16 cellular contexts compared by ENCODE assay signal in genomic region chr2:241901018-241901380, GRCh38. TPM values are rescaled to one million over a fixed set of nuclear protein-coding genes. Genes with fewer than 3 reads are reported as not detected.
DNase-seq lines count a peak whose midpoint lies in the region; ATAC-seq and TF ChIP-seq lines count a peak whose summit lies in the region.
"Had no signal": no experiment of that assay in that cellular context is flagged by ENCODE, and none has a peak within 500 bp of the region (broad histone marks: within the 10 kb centered on the region; RNA-seq: fewer than 3 reads in every experiment).

No MANE protein-coding gene starts in this region.

- intact Hi-C loops in thyroid gland (cut with DNase I), result no loop called here

- no peak for DNase-seq in activated naive CD8-positive, alpha-beta T cell treated with anti-CD3 and anti-CD28 coated beads, Interleukin-2, amount 50 U/mL, for 24 hours
- DNase-seq in coronary artery (ENCODE audit: low spot score) (peak; percentile 47), mesenchymal stem cell (no peak), thyroid gland (no peak), activated gamma-delta T cell treated with Interleukin-2 at 50 U/mL for 16 hours (no peak)
- DNase-seq in stimulated activated CD4-positive, alpha-beta T cell treated with anti-CD3 and anti-CD28 coated beads, Interleukin-1b, Interleukin-23, amount 100 ng/mL, for 48 hours, result no peak
- DNase-seq in naive thymus-derived CD8-positive, alpha-beta T cell, result no peak
- DNase-seq: activated T-cell treated with anti-CD3 and anti-CD28 coated beads, Interleukin-2, amount 50 U/mL, for 24 hours; CD4-positive, alpha-beta memory T cell; DND-41; NCI-H82 had no signal

- no peaks in the 10 kb centered on the region for H3K79me1 ChIP-seq in mesenchymal stem cell (replicated peaks; ENCODE audit: low read length, poor library complexity, severe bottlenecking)

- no peak overlapping the region for H2BK120ac ChIP-seq in mesenchymal stem cell (ENCODE audit: low read depth, low read length)

- H2AK5ac ChIP-seq in mesenchymal stem cell (ENCODE audit: low read length, severe bottlenecking), result no peak overlapping the region

- peaks cover 3% of the 10 kb centered on the region for H3K36me3 Mint-ChIP-seq in activated naive CD8-positive, alpha-beta T cell
- H3K36me3 Mint-ChIP-seq in activated naive CD8-positive, alpha-beta T cell treated with anti-CD3 and anti-CD28 coated beads, Interleukin-2, amount 50 U/mL, for 24 hours (ENCODE audit: low read depth), result peaks cover 7% of the 10 kb centered on the region
- peaks cover 0 to 14% (median 0%) of the 10 kb centered on the region in 3 donors for H3K36me3 Mint-ChIP-seq in naive thymus-derived CD8-positive, alpha-beta T cell

- no peak overlapping the region for H3K9ac ChIP-seq in mesenchymal stem cell (ENCODE audit: low read length)

- H3K4me2 ChIP-seq in mesenchymal stem cell (ENCODE audit: low read length, poor library complexity, severe bottlenecking), result no peak overlapping the region

- H3K27me3 ChIP-seq in mesenchymal stem cell (ENCODE audit: control insufficient read depth in 1 of 2, insufficient read depth in 1 of 2, low read length in 2 of 2), result peaks cover 31 to 34% of the 10 kb centered on the region in 2 experiments
- no peaks in the 10 kb centered on the region for H3K27me3 ChIP-seq in thyroid gland

- H3K9me3 Mint-ChIP-seq in activated naive CD8-positive, alpha-beta T cell (ENCODE audit: low read depth), result no peaks in the 10 kb centered on the region
- H3K9me3 Mint-ChIP-seq in activated naive CD8-positive, alpha-beta T cell treated with anti-CD3 and anti-CD28 coated beads, Interleukin-2, amount 50 U/mL, for 24 hours, result peaks cover 4% of the 10 kb centered on the region
- H3K9me3 Mint-ChIP-seq in naive thymus-derived CD8-positive, alpha-beta T cell, result no peaks in the 10 kb centered on the region
- H3K9me3 Mint-ChIP-seq: activated T-cell treated with anti-CD3 and anti-CD28 coated beads, Interleukin-2, amount 50 U/mL, for 24 hours; stimulated activated effector memory CD8-positive, alpha-beta T cell treated with anti-CD3 and anti-CD28 coated beads, Interleukin-12 subunit alpha, Interleukin-12 subunit beta, amount 100 ng/mL, for 72 hours had no signal

- no peak overlapping the region for H2BK5ac ChIP-seq in mesenchymal stem cell (ENCODE audit: low read depth, low read length, poor library complexity, severe bottlenecking)

- H2AFZ ChIP-seq in mesenchymal stem cell (ENCODE audit: low read depth, low read length), result no peak overlapping the region

- peaks cover 2% of the 10 kb centered on the region for H3K4me1 Mint-ChIP-seq in activated naive CD8-positive, alpha-beta T cell (ENCODE audit: low read depth)
- peaks cover 3% of the 10 kb centered on the region for H3K4me1 Mint-ChIP-seq in activated naive CD8-positive, alpha-beta T cell treated with anti-CD3 and anti-CD28 coated beads, Interleukin-2, amount 50 U/mL, for 24 hours
- H3K4me1 Mint-ChIP-seq in naive thymus-derived CD8-positive, alpha-beta T cell, result peaks cover 0 to 11% (median 5%) of the 10 kb centered on the region in 4 donors

- H4K8ac ChIP-seq in mesenchymal stem cell (ENCODE audit: low read length), result no peak overlapping the region

- no peak for TF ChIP-seq POLR2A in thyroid gland (IDR thresholded peaks at IDR 0.05)

- H3K27me3 Mint-ChIP-seq in activated naive CD8-positive, alpha-beta T cell, result no peaks in the 10 kb centered on the region
- H3K27me3 Mint-ChIP-seq in activated naive CD8-positive, alpha-beta T cell treated with anti-CD3 and anti-CD28 coated beads, Interleukin-2, amount 50 U/mL, for 24 hours, result peaks cover 2% of the 10 kb centered on the region
- no peaks in the 10 kb centered on the region for H3K27me3 Mint-ChIP-seq in naive thymus-derived CD8-positive, alpha-beta T cell
- H3K27me3 Mint-ChIP-seq: CD4-positive, alpha-beta memory T cell had no signal

- H3K4me1 ChIP-seq in mesenchymal stem cell (ENCODE audit: control insufficient read depth, insufficient read depth, low read depth, low read length), result peaks cover 19% of the 10 kb centered on the region
- peaks cover 28 to 56% of the 10 kb centered on the region in 2 donors for H3K4me1 ChIP-seq in thyroid gland

- H3K27ac Mint-ChIP-seq in activated naive CD8-positive, alpha-beta T cell, result no peak overlapping the region
- no peak overlapping the region for H3K27ac Mint-ChIP-seq in activated naive CD8-positive, alpha-beta T cell treated with anti-CD3 and anti-CD28 coated beads, Interleukin-2, amount 50 U/mL, for 24 hours
- no peak overlapping the region for H3K27ac Mint-ChIP-seq in naive thymus-derived CD8-positive, alpha-beta T cell
- H3K27ac Mint-ChIP-seq: activated T-cell treated with anti-CD3 and anti-CD28 coated beads, Interleukin-2, amount 50 U/mL, for 24 hours; CD4-positive, alpha-beta memory T cell; stimulated activated effector memory CD8-positive, alpha-beta T cell treated with anti-CD3 and anti-CD28 coated beads, Interleukin-12 subunit alpha, Interleukin-12 subunit beta, amount 100 ng/mL, for 72 hours had no signal

- H4K91ac ChIP-seq in mesenchymal stem cell (ENCODE audit: low read length), result peak overlapping the region; percentile 6

- peak overlapping the region; percentile 81 for H3K4me3 Mint-ChIP-seq in activated naive CD8-positive, alpha-beta T cell
- no peak overlapping the region for H3K4me3 Mint-ChIP-seq in activated naive CD8-positive, alpha-beta T cell treated with anti-CD3 and anti-CD28 coated beads, Interleukin-2, amount 50 U/mL, for 24 hours
- peak overlapping the region in 1 of 10 donors; percentile 75 for H3K4me3 Mint-ChIP-seq in naive thymus-derived CD8-positive, alpha-beta T cell
- H3K4me3 Mint-ChIP-seq: activated T-cell treated with anti-CD3 and anti-CD28 coated beads, Interleukin-2, amount 50 U/mL, for 24 hours; stimulated activated effector memory CD8-positive, alpha-beta T cell treated with anti-CD3 and anti-CD28 coated beads, Interleukin-12 subunit alpha, Interleukin-12 subunit beta, amount 100 ng/mL, for 72 hours had no signal

- H3K23ac ChIP-seq in mesenchymal stem cell (ENCODE audit: low read length in 2 of 2), result no peak overlapping the region

- 92% methylated on average over 20 of the region's 21 CpGs for WGBS in mesenchymal stem cell
- WGBS in thyroid gland, 2 donors, result 85 to 94% methylated on average over 15 to 21 of the region's 21 CpGs

- no peak overlapping the region for H3K4ac ChIP-seq in mesenchymal stem cell (ENCODE audit: low read depth in 1 of 2, low read length in 2 of 2)

- H3K27ac ChIP-seq in coronary artery (no peak overlapping the region), mesenchymal stem cell (ENCODE audit: low read length, poor library complexity, severe bottlenecking) (no peak overlapping the region), thyroid gland (peak overlapping the region; percentile 80 to 94 (median 87))

- H3K36me3 ChIP-seq in mesenchymal stem cell (ENCODE audit: control insufficient read depth in 1 of 2, insufficient read depth in 2 of 2, low read depth in 1 of 2, low read length in 2 of 2), result no peaks in the 10 kb centered on the region
- no peaks in the 10 kb centered on the region for H3K36me3 ChIP-seq in thyroid gland

- POLR2A ChIA-PET in naive thymus-derived CD8-positive, alpha-beta T cell (lab: Charles Lee), result no interaction called here

- no peak overlapping the region for H2BK15ac ChIP-seq in mesenchymal stem cell (ENCODE audit: low read depth, poor library complexity, severe bottlenecking)

- no peak for TF ChIP-seq CTCF in coronary artery (IDR thresholded peaks at IDR 0.05)
- TF ChIP-seq CTCF in thyroid gland (IDR thresholded peaks at IDR 0.05), result no peak

- no peak for ATAC-seq in activated naive CD8-positive, alpha-beta T cell treated with anti-CD3 and anti-CD28 coated beads, Interleukin-2, amount 50 U/mL, for 24 hours
- no peak for ATAC-seq in naive thymus-derived CD8-positive, alpha-beta T cell
- ATAC-seq: stimulated activated effector memory CD8-positive, alpha-beta T cell treated with anti-CD3 and anti-CD28 coated beads, Interleukin-12 subunit alpha, Interleukin-12 subunit beta, amount 100 ng/mL, for 72 hours had no signal

- no peaks in the 10 kb centered on the region for H3K9me3 ChIP-seq in mesenchymal stem cell (ENCODE audit: control insufficient read depth, low read length)
- no peaks in the 10 kb centered on the region for H3K9me3 ChIP-seq in thyroid gland

- H2BK12ac ChIP-seq in mesenchymal stem cell (ENCODE audit: low read length in 2 of 2), result no peak overlapping the region

- H3K14ac ChIP-seq in mesenchymal stem cell (ENCODE audit: low read length in 2 of 2), result no peak overlapping the region

- no peak overlapping the region for H3K18ac ChIP-seq in mesenchymal stem cell (ENCODE audit: low read depth in 1 of 2, low read length in 2 of 2)

- no peak overlapping the region for H3K4me3 ChIP-seq in coronary artery
- H3K4me3 ChIP-seq in mesenchymal stem cell (ENCODE audit: insufficient read depth in 1 of 2, low read depth in 1 of 2, low read length in 2 of 2), result no peak overlapping the region
- no peak overlapping the region for H3K4me3 ChIP-seq in thyroid gland (replicated peaks in 1 of 3)

RNA-seq across cellular contexts. Expression of gene RTP5, which starts 31.5 kb away (rescaled TPM):
- not detected for polyA plus RNA-seq in mesenchymal stem cell (2013, experiment 1 of 2)
- polyA plus RNA-seq in mesenchymal stem cell (2013, experiment 2 of 2), result not detected
- under 1 TPM in 1 of 4 donors, not detected in 3; 0.13 TPM for total RNA-seq in thyroid gland
- total RNA-seq in naive thymus-derived CD8-positive, alpha-beta T cell, result not detected
- not detected for polyA plus RNA-seq in naive thymus-derived CD8-positive, alpha-beta T cell
- total RNA-seq: A673, kidney epithelial cell, mucosa of gallbladder had no signal
- polyA plus RNA-seq: CD4-positive, alpha-beta memory T cell had no signal

RNA-seq across cellular contexts. Expression of gene PDCD1, which starts 42.3 kb away (rescaled TPM):
- not detected for polyA plus RNA-seq in mesenchymal stem cell (2013, experiment 1 of 2)
- polyA plus RNA-seq in mesenchymal stem cell (2013, experiment 2 of 2), result not detected
- total RNA-seq in thyroid gland, result 1 to 10 TPM in 2 of 4 donors, under 1 TPM in 2; 0.49 to 2.3 (median 1.1) TPM
- under 1 TPM; 0.23 to 0.47 TPM for total RNA-seq in naive thymus-derived CD8-positive, alpha-beta T cell
- 1 to 10 TPM in 1 of 3 donors, under 1 TPM in 2; 0.15 to 6.0 (median 0.60) TPM for polyA plus RNA-seq in naive thymus-derived CD8-positive, alpha-beta T cell

Comparison
In these comparisons a context has a peak if more than half of its experiments do, and no peak if none do; other contexts are left out.
1. H3K27ac ChIP-seq: peak in thyroid gland (3 of 3); none in coronary artery (0 of 2) and mesenchymal stem cell (single experiment).